ENCODE assay signal across 8 cellular contexts in genomic region chr16:70065746-70066658, GRCh38. TPM values are rescaled to one million over a fixed set of nuclear protein-coding genes. Genes with fewer than 3 reads are reported as not detected.
DNase-seq lines count a peak whose midpoint lies in the region; ATAC-seq and TF ChIP-seq lines count a peak whose summit lies in the region.
"Not testable (repeated sequence)": the region's sequence is repeated elsewhere in the genome, so short reads cannot be mapped to it uniquely, and the experiment has no call there.

No MANE protein-coding gene starts in this region.

- H3K27me3 ChIP-seq in HAP-1 (ENCODE audit: low read depth); Loucy (ENCODE audit: insufficient read depth, low read length, poor library complexity, severe bottlenecking): not testable (repeated sequence)

- H3K9me3 ChIP-seq in HAP-1; Loucy (ENCODE audit: insufficient read depth, low read depth, low read length): not testable (repeated sequence)

- H3K9me3 Mint-ChIP-seq in activated T-helper 2 cell treated with anti-CD3 and anti-CD28 coated beads, Interferon-gamma antibody, Interleukin-2, Interleukin-4, amounts not matched to agents 10 μg/mL and 5 μg/mL and 100 μg/mL, durations not matched to agents 14 hours and 24 hours and 36 hours; natural killer cell: not testable (repeated sequence)

- in situ Hi-C loops in G401 (cut with HindIII; ENCODE audit: low sequenced_read_pairs); HAP-1 (cut with MboI; ENCODE audit: low sequenced_read_pairs): not testable (repeated sequence)

- not testable (repeated sequence) for H4K20me1 ChIP-seq in Loucy (ENCODE audit: insufficient read depth, low read length, poor library complexity, severe bottlenecking)

- peaks cover 15% of the 10 kb centered on the region for H3K79me2 ChIP-seq in Loucy (ENCODE audit: insufficient read depth, low read length)

- peak overlapping the region; percentile 59 for H3K4me2 ChIP-seq in Loucy (ENCODE audit: low read depth, low read length, poor library complexity, severe bottlenecking)

- ATAC-seq in natural killer cell = peak; percentile 91 to 96 (median 93)

- not testable (repeated sequence) for H3K36me3 ChIP-seq in HAP-1 (replicated peaks); Loucy (ENCODE audit: insufficient read depth, low read length)

- H2AFZ ChIP-seq in Loucy (ENCODE audit: low read length) = peak overlapping the region; percentile 89

- H3K27ac Mint-ChIP-seq in activated T-helper 2 cell treated with anti-CD3 and anti-CD28 coated beads, Interferon-gamma antibody, Interleukin-2, Interleukin-4, amounts not matched to agents 10 μg/mL and 5 μg/mL and 100 μg/mL, durations not matched to agents 14 hours and 24 hours and 36 hours = peak overlapping the region; percentile 33
- H3K27ac Mint-ChIP-seq in natural killer cell = peak overlapping the region; percentile 78 to 79

- not testable (repeated sequence) for H3K36me3 Mint-ChIP-seq in activated T-helper 2 cell treated with anti-CD3 and anti-CD28 coated beads, Interferon-gamma antibody, Interleukin-2, Interleukin-4, amounts not matched to agents 10 μg/mL and 5 μg/mL and 100 μg/mL, durations not matched to agents 14 hours and 24 hours and 36 hours (ENCODE audit: low read depth); natural killer cell

- H3K27me3 Mint-ChIP-seq in activated T-helper 2 cell treated with anti-CD3 and anti-CD28 coated beads, Interferon-gamma antibody, Interleukin-2, Interleukin-4, amounts not matched to agents 10 μg/mL and 5 μg/mL and 100 μg/mL, durations not matched to agents 14 hours and 24 hours and 36 hours (ENCODE audit: low read depth); natural killer cell (ENCODE audit: low read depth in 2 of 2): not testable (repeated sequence)

- H3K9me2 ChIP-seq in Loucy (replicated peaks; ENCODE audit: low read depth, low read length) = not testable (repeated sequence)

- not testable (repeated sequence) for TF ChIP-seq CTCF in Loucy (conservative IDR thresholded peaks at IDR 0.05; ENCODE audit: low read length); RWPE1 (conservative IDR thresholded peaks at IDR 0.05; ENCODE audit: low read depth); natural killer cell (IDR thresholded peaks at IDR 0.05)

- peak overlapping the region; percentile 74 for H3K27ac ChIP-seq in RWPE1

- not testable (repeated sequence) for H3F3A ChIP-seq in Loucy (ENCODE audit: low read depth)

- H3K4me3 ChIP-seq in HAP-1 = peak overlapping the region; percentile 49
- H3K4me3 ChIP-seq in Loucy (ENCODE audit: low read length, poor library complexity, severe bottlenecking) = peak overlapping the region; percentile 87

- CTCF ChIA-PET in RWPE1 (lab: Yijun Ruan, JAX) = not testable (repeated sequence)

- H3K9ac ChIP-seq in Loucy (ENCODE audit: low read depth, low read length, poor library complexity, severe bottlenecking) = peak overlapping the region; percentile 73

- intact Hi-C loops in activated T-helper 2 cell treated with anti-CD3 and anti-CD28 coated beads, Interferon-gamma antibody, Interleukin-2, Interleukin-4, amounts not matched to agents 10 μg/mL and 5 μg/mL and 100 μg/mL, durations not matched to agents 14 hours and 24 hours and 36 hours (cut with micrococcal nuclease); natural killer cell (cut with micrococcal nuclease): not testable (repeated sequence)

- peak overlapping the region; percentile 76 for H3K4me3 Mint-ChIP-seq in activated T-helper 2 cell treated with anti-CD3 and anti-CD28 coated beads, Interferon-gamma antibody, Interleukin-2, Interleukin-4, amounts not matched to agents 10 μg/mL and 5 μg/mL and 100 μg/mL, durations not matched to agents 14 hours and 24 hours and 36 hours (ENCODE audit: low read depth)
- peak overlapping the region; percentile 88 for H3K4me3 Mint-ChIP-seq in natural killer cell

- POLR2A ChIA-PET in RWPE1 (lab: Yijun Ruan, JAX; ENCODE audit: low non-redundant PET) = not testable (repeated sequence)

- H3K4me1 ChIP-seq in HAP-1; Loucy (ENCODE audit: insufficient read depth, low read length, poor library complexity, severe bottlenecking): not testable (repeated sequence)

- H3K4me1 Mint-ChIP-seq in activated T-helper 2 cell treated with anti-CD3 and anti-CD28 coated beads, Interferon-gamma antibody, Interleukin-2, Interleukin-4, amounts not matched to agents 10 μg/mL and 5 μg/mL and 100 μg/mL, durations not matched to agents 14 hours and 24 hours and 36 hours (ENCODE audit: low read depth); natural killer cell: not testable (repeated sequence)

- peak; percentile 92 for DNase-seq in G401 (ENCODE audit: low spot score)
- peak; percentile 84 to 95 for DNase-seq in HAP-1 (ENCODE audit: low spot score in 2 of 2)
- peak; percentile 78 for DNase-seq in RWPE1 (ENCODE audit: low spot score)
- peak; percentile 82 for DNase-seq in activated T-helper 2 cell treated with anti-CD3 and anti-CD28 coated beads, Interferon-gamma antibody, Interleukin-2, Interleukin-4, amounts not matched to agents 10 μg/mL and 5 μg/mL and 100 μg/mL, durations not matched to agents 14 hours and 24 hours and 36 hours (ENCODE audit: low spot score)
- DNase-seq in fibroblast of peridontal ligament (ENCODE audit: extremely low read depth) = peak; percentile 56
- peak; percentile 84 for DNase-seq in natural killer cell
- peak; percentile 87 to 99 (median 92) for DNase-seq in stimulated activated naive CD4-positive, alpha-beta T cell (lab: John Stamatoyannopoulos, UW)

RNA-seq across cellular contexts. Expression of gene PDPR, which starts 48.1 kb away (rescaled TPM):
- total RNA-seq in G401 (2014; rRNA removed; shearing (Covaris generic)) = 6.6 and 14.9 TPM in 2 replicates
- 37.5 and 39.0 TPM in 2 replicates for total RNA-seq in activated T-helper 2 cell treated with anti-CD3 and anti-CD28 coated beads, Interferon-gamma antibody, Interleukin-2, Interleukin-4, amounts not matched to agents 10 μg/mL and 5 μg/mL and 100 μg/mL, durations not matched to agents 14 hours and 24 hours and 36 hours
- 10 to 100 TPM; 50.0 to 73.9 (median 52.0) TPM for total RNA-seq in natural killer cell

Comparison
In these comparisons a context has a peak if more than half of its experiments do, and no peak if none do; other contexts are left out.
1. Peak in every context shown above with its lines: DNase-seq, ATAC-seq, H3K4me3 ChIP-seq and H3K27ac ChIP-seq.